Comparison of ENCODE assay signal across 26 cellular contexts in genomic region chr21:46266946-46267345, GRCh38.
"Had no signal": no experiment of that assay in that cellular context is flagged by ENCODE, and none has a peak within 500 bp of the region (broad histone marks: within the 10 kb centered on the region; RNA-seq: fewer than 3 reads in every experiment).

No MANE protein-coding gene starts in this region.

- H3K9me3 ChIP-seq: ascending aorta, body of pancreas, SJSA1 had no signal

- H3K27ac Mint-ChIP-seq: activated CD4-positive, alpha-beta memory T cell treated with anti-CD3 and anti-CD28 coated beads for 36 hours; activated CD4-positive, alpha-beta T cell treated with anti-CD3 and anti-CD28 coated beads, Interleukin-2, amount 10 ng/mL, durations not matched to agents 24 days and 14 days; activated naive CD8-positive, alpha-beta T cell treated with anti-CD3 and anti-CD28 coated beads, Interleukin-2, amount 50 U/mL, for 24 hours; activated T-cell treated with anti-CD3 and anti-CD28 coated beads, Interleukin-2, amount 50 U/mL, for 72 hours; activated T-helper 2 cell treated with anti-CD3 and anti-CD28 coated beads, Interferon-gamma antibody, Interleukin-2, Interleukin-4, amounts not matched to agents 10 μg/mL and 5 μg/mL and 100 μg/mL, durations not matched to agents 14 hours and 24 hours and 36 hours; T-helper 1 cell treated with Interleukin-12 subunit alpha and Interleukin-12 subunit beta and Interleukin-4 antibody, amounts not matched to agents 30 μg/mL and 1 μg/mL, for 36 hours had no signal

- H3K4me3 Mint-ChIP-seq: activated CD4-positive, alpha-beta memory T cell treated with anti-CD3 and anti-CD28 coated beads for 36 hours; activated CD4-positive, alpha-beta T cell treated with anti-CD3 and anti-CD28 coated beads, Interleukin-2, amount 10 ng/mL, durations not matched to agents 24 days and 14 days; activated naive CD8-positive, alpha-beta T cell treated with anti-CD3 and anti-CD28 coated beads, Interleukin-2, amount 50 U/mL, for 24 hours; activated T-cell treated with anti-CD3 and anti-CD28 coated beads, Interleukin-2, amount 50 U/mL, for 72 hours; T-helper 1 cell treated with Interleukin-12 subunit alpha and Interleukin-12 subunit beta and Interleukin-4 antibody, amounts not matched to agents 30 μg/mL and 1 μg/mL, for 36 hours had no signal

- ATAC-seq: activated naive CD8-positive, alpha-beta T cell treated with anti-CD3 and anti-CD28 coated beads, Interleukin-2, amount 50 U/mL, for 24 hours; activated T-cell treated with anti-CD3 and anti-CD28 coated beads, Interleukin-2, amount 50 U/mL, for 72 hours; body of pancreas; Panc1 had no signal

- H3K4me3 ChIP-seq: ascending aorta, body of pancreas, SJSA1 had no signal

- H3K4me1 ChIP-seq: ascending aorta, body of pancreas, SJSA1 had no signal

- DNase-seq: activated CD4-positive, alpha-beta memory T cell treated with anti-CD3 and anti-CD28 coated beads for 36 hours; activated CD4-positive, alpha-beta T cell treated with anti-CD3 and anti-CD28 coated beads, Interleukin-2, amount 10 ng/mL, durations not matched to agents 24 days and 14 days; activated CD4-positive, CD25-positive, alpha-beta regulatory T cell treated with anti-CD3 and anti-CD28 coated beads, Interleukin-2, amount 50 U/mL, for 72 hours; activated CD8-positive, alpha-beta memory T cell treated with anti-CD3 and anti-CD28 coated beads, Interleukin-2, amount 50 U/mL, for 4 hours; activated gamma-delta T cell treated with Interleukin-2 at 50 U/mL for 16 hours; activated naive CD4-positive, alpha-beta T cell treated with anti-CD3 and anti-CD28 coated beads, Interleukin-2, amount 50 U/mL, for 16 hours; activated naive CD8-positive, alpha-beta T cell treated with anti-CD3 and anti-CD28 coated beads, Interleukin-2, amount 50 U/mL, for 24 hours; activated T-cell treated with anti-CD3 and anti-CD28 coated beads, Interleukin-2, amount 50 U/mL, for 72 hours; amniotic stem cell; body of pancreas; cerebellar nuclear complex; KBM-7; NCI-H1048; NCI-H1930; NCI-H2171; NCI-H226; NCI-H526; NCI-H82; OCI-M1; Right ventricle myocardium superior; RPMI8226 had no signal

- H3K4me1 Mint-ChIP-seq: activated CD4-positive, alpha-beta T cell treated with anti-CD3 and anti-CD28 coated beads, Interleukin-2, amount 10 ng/mL, durations not matched to agents 24 days and 14 days; activated naive CD8-positive, alpha-beta T cell treated with anti-CD3 and anti-CD28 coated beads, Interleukin-2, amount 50 U/mL, for 24 hours had no signal

- H3K9me3 Mint-ChIP-seq: activated CD4-positive, alpha-beta memory T cell treated with anti-CD3 and anti-CD28 coated beads for 36 hours; activated CD4-positive, alpha-beta T cell treated with anti-CD3 and anti-CD28 coated beads, Interleukin-2, amount 10 ng/mL, durations not matched to agents 24 days and 14 days; activated naive CD8-positive, alpha-beta T cell treated with anti-CD3 and anti-CD28 coated beads, Interleukin-2, amount 50 U/mL, for 24 hours; activated T-cell treated with anti-CD3 and anti-CD28 coated beads, Interleukin-2, amount 50 U/mL, for 72 hours; activated T-helper 2 cell treated with anti-CD3 and anti-CD28 coated beads, Interferon-gamma antibody, Interleukin-2, Interleukin-4, amounts not matched to agents 10 μg/mL and 5 μg/mL and 100 μg/mL, durations not matched to agents 14 hours and 24 hours and 36 hours; T-helper 1 cell treated with Interleukin-12 subunit alpha and Interleukin-12 subunit beta and Interleukin-4 antibody, amounts not matched to agents 30 μg/mL and 1 μg/mL, for 36 hours had no signal

- H3K27me3 ChIP-seq: ascending aorta, body of pancreas, SJSA1 had no signal

- H3K27ac ChIP-seq: ascending aorta, body of pancreas, SJSA1 had no signal

- H3K27me3 Mint-ChIP-seq: activated CD4-positive, alpha-beta memory T cell treated with anti-CD3 and anti-CD28 coated beads for 36 hours; activated CD4-positive, alpha-beta T cell treated with anti-CD3 and anti-CD28 coated beads, Interleukin-2, amount 10 ng/mL, durations not matched to agents 24 days and 14 days; activated naive CD8-positive, alpha-beta T cell treated with anti-CD3 and anti-CD28 coated beads, Interleukin-2, amount 50 U/mL, for 24 hours had no signal
